Comparison of ENCODE assay signal across 9 cellular contexts in the genomic region with DNA sequence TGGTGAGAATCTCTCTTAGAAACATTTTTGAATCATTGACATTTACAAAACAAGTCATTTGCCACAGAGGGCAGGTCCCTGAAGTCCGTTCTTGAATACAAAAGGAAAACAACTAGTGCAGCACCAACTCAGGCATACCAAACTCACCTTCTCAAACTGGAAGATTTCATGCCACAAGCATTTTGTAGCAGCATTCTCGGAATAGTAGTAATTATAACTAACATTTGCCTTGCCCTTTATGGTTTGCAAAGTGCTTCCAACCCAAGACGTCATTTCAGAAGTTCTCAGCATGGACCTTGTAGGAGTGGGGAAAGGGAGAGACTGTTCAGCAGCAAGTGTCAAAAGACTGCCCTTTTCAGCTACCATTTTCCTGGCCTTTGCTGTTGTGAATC.
DNase-seq lines count a peak whose midpoint lies in the region; ATAC-seq and TF ChIP-seq lines count a peak whose summit lies in the region.
"Had no signal": no experiment of that assay in that cellular context is flagged by ENCODE, and none has a peak within 500 bp of the region (broad histone marks: within the 10 kb centered on the region; RNA-seq: fewer than 3 reads in every experiment).

No MANE protein-coding gene starts in this region.

- H3K27me3 ChIP-seq in ectodermal cell (ENCODE audit: control insufficient read depth, insufficient read depth, low read length, poor library complexity, severe bottlenecking) (no peaks in the 10 kb centered on the region), mucosa of rectum (ENCODE audit: control insufficient read depth in 2 of 2, insufficient read depth in 2 of 2, low read length in 2 of 2) (no peaks in the 10 kb centered on the region), vagina (no peaks in the 10 kb centered on the region)

- H3K4me3 ChIP-seq in ectodermal cell (ENCODE audit: insufficient read depth, low read depth, low read length): no peak overlapping the region
- H3K4me3 ChIP-seq in mucosa of rectum (ENCODE audit: low read length in 2 of 2): peak overlapping the region in 1 of 2 donors; percentile 23
- no peak overlapping the region for H3K4me3 ChIP-seq in vagina

- H3K9me3 ChIP-seq in ectodermal cell (ENCODE audit: control insufficient read depth, low read length) (no peaks in the 10 kb centered on the region), mucosa of rectum (ENCODE audit: control insufficient read depth in 2 of 2, low read length in 2 of 2) (no peaks in the 10 kb centered on the region), vagina (no peaks in the 10 kb centered on the region)

- ATAC-seq in Right ventricle myocardium superior (ENCODE audit: poor library complexity) (peak; percentile 49), Right ventricle myocardium inferior (no peak), GM18858 (IDR thresholded peaks at IDR 0.05; ENCODE audit: unreplicated experiment) (no peak), HG03095 (IDR thresholded peaks at IDR 0.05; ENCODE audit: unreplicated experiment) (no peak)

- no peak for TF ChIP-seq POLR2A in vagina (IDR thresholded peaks at IDR 0.05)
- TF ChIP-seq POLR2A in erythroblast (IDR thresholded peaks at IDR 0.05; ENCODE audit: low read length): no peak

- DNase-seq in Right ventricle myocardium superior (no peak), Right ventricle myocardium inferior (ENCODE audit: missing footprints) (no peak), vagina (ENCODE audit: extremely low spot score in 2 of 2) (no peak), erythroblast (lab: John Stamatoyannopoulos, UW) (no peak)
- DNase-seq: stimulated activated CD4-positive, alpha-beta T cell treated with anti-CD3 and anti-CD28 coated beads, Interleukin-4, amount 100 ng/mL, for 24 hours had no signal

- peak overlapping the region; percentile 52 for H3K27ac ChIP-seq in ectodermal cell (ENCODE audit: insufficient read depth, low read depth, low read length, poor library complexity, severe bottlenecking)
- H3K27ac ChIP-seq in mucosa of rectum (ENCODE audit: low read depth in 2 of 2, low read length in 2 of 2): peak overlapping the region; percentile 43 to 63
- H3K27ac ChIP-seq in vagina: peak overlapping the region; percentile 71

- peak overlapping the region in 1 of 2 donors; percentile 28 for H3K9ac ChIP-seq in mucosa of rectum (ENCODE audit: low read depth in 1 of 2, low read length in 2 of 2)

- H3K36me3 ChIP-seq in ectodermal cell (ENCODE audit: control insufficient read depth, insufficient read depth, low read length): no peaks in the 10 kb centered on the region
- no peaks in the 10 kb centered on the region for H3K36me3 ChIP-seq in mucosa of rectum (ENCODE audit: control insufficient read depth in 2 of 2, insufficient read depth in 2 of 2, low read length in 2 of 2)
- no peaks in the 10 kb centered on the region for H3K36me3 ChIP-seq in vagina

- peaks cover 5% of the 10 kb centered on the region for H3K4me1 ChIP-seq in ectodermal cell (ENCODE audit: control insufficient read depth, insufficient read depth, low read length)
- peaks cover 0 to 15% of the 10 kb centered on the region in 2 donors for H3K4me1 ChIP-seq in mucosa of rectum (ENCODE audit: control insufficient read depth in 2 of 2, insufficient read depth in 2 of 2, low read length in 2 of 2)
- peaks cover 13% of the 10 kb centered on the region for H3K4me1 ChIP-seq in vagina

- WGBS in ectodermal cell, 2 experiments: 75 to 78% methylated on average over 2 to 3 of the region's 3 CpGs

- intact Hi-C loops in Right ventricle myocardium superior (cut with DNase I) (no loop called here), Right ventricle myocardium inferior (cut with DNase I) (no loop called here), vagina (cut with DNase I) (no loop called here)

- no peak for TF ChIP-seq CTCF in vagina (IDR thresholded peaks at IDR 0.05)
